In the genomic region with DNA sequence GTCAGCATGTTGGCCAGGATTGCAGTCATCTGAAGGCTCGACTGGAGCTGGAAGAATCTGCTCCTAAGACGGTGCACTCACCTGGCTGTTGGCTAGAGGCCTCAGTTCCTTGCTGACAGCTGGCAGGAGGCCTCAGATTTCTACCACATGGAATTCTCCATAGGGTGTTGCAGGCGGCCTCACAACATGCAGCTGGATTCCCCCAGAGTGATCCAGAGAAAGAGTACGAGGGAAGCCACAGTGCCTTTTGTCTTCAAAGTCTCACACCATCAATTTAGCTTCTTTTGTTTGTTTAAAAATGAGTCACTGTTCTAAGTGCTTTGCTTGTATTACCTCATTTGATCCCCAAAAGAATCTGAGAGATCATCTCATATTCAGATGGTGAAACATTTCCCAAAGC, we compare ENCODE assay signal across 1 cellular context.
A peak's percentile ranks its signal among the peaks of the same experiment; 100 is the strongest.
TF ChIP-seq lines count a peak whose summit lies in the region.

No MANE protein-coding gene starts in this region.

TF ChIP-seq in HEK293, 187 proteins besides CTCF, POLR2A, EP300 and RAD21 (continued from another document and continues in another):
- TF ChIP-seq, protein P1, sequence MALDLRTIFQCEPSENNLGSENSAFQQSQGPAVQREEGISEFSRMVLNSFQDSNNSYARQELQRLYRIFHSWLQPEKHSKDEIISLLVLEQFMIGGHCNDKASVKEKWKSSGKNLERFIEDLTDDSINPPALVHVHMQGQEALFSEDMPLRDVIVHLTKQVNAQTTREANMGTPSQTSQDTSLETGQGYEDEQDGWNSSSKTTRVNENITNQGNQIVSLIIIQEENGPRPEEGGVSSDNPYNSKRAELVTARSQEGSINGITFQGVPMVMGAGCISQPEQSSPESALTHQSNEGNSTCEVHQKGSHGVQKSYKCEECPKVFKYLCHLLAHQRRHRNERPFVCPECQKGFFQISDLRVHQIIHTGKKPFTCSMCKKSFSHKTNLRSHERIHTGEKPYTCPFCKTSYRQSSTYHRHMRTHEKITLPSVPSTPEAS (tag by site-specific recombination; IDR thresholded peaks at IDR 0.05) = no peak
- TF ChIP-seq ZNF214 (tag by site-specific recombination; IDR thresholded peaks at IDR 0.05; ENCODE audit: borderline replicate concordance) = no peak
- no peak for TF ChIP-seq ZNF175 (tag by site-specific recombination; IDR thresholded peaks at IDR 0.05)
- TF ChIP-seq, protein P2, sequence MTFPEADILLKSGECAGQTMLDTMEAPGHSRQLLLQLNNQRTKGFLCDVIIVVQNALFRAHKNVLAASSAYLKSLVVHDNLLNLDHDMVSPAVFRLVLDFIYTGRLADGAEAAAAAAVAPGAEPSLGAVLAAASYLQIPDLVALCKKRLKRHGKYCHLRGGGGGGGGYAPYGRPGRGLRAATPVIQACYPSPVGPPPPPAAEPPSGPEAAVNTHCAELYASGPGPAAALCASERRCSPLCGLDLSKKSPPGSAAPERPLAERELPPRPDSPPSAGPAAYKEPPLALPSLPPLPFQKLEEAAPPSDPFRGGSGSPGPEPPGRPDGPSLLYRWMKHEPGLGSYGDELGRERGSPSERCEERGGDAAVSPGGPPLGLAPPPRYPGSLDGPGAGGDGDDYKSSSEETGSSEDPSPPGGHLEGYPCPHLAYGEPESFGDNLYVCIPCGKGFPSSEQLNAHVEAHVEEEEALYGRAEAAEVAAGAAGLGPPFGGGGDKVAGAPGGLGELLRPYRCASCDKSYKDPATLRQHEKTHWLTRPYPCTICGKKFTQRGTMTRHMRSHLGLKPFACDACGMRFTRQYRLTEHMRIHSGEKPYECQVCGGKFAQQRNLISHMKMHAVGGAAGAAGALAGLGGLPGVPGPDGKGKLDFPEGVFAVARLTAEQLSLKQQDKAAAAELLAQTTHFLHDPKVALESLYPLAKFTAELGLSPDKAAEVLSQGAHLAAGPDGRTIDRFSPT (tag by site-specific recombination; IDR thresholded peaks at IDR 0.05) = no peak
- no peak for TF ChIP-seq ZNF548 (tag by site-specific recombination; IDR thresholded peaks at IDR 0.05)
- no peak for TF ChIP-seq ZFP37 (tag by site-specific recombination; IDR thresholded peaks at IDR 0.05)
- TF ChIP-seq, protein P3, sequence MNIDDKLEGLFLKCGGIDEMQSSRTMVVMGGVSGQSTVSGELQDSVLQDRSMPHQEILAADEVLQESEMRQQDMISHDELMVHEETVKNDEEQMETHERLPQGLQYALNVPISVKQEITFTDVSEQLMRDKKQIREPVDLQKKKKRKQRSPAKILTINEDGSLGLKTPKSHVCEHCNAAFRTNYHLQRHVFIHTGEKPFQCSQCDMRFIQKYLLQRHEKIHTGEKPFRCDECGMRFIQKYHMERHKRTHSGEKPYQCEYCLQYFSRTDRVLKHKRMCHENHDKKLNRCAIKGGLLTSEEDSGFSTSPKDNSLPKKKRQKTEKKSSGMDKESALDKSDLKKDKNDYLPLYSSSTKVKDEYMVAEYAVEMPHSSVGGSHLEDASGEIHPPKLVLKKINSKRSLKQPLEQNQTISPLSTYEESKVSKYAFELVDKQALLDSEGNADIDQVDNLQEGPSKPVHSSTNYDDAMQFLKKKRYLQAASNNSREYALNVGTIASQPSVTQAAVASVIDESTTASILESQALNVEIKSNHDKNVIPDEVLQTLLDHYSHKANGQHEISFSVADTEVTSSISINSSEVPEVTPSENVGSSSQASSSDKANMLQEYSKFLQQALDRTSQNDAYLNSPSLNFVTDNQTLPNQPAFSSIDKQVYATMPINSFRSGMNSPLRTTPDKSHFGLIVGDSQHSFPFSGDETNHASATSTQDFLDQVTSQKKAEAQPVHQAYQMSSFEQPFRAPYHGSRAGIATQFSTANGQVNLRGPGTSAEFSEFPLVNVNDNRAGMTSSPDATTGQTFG (tag by site-specific recombination; IDR thresholded peaks at IDR 0.05; ENCODE audit: borderline replicate concordance) = no peak
- TF ChIP-seq, protein P4, sequence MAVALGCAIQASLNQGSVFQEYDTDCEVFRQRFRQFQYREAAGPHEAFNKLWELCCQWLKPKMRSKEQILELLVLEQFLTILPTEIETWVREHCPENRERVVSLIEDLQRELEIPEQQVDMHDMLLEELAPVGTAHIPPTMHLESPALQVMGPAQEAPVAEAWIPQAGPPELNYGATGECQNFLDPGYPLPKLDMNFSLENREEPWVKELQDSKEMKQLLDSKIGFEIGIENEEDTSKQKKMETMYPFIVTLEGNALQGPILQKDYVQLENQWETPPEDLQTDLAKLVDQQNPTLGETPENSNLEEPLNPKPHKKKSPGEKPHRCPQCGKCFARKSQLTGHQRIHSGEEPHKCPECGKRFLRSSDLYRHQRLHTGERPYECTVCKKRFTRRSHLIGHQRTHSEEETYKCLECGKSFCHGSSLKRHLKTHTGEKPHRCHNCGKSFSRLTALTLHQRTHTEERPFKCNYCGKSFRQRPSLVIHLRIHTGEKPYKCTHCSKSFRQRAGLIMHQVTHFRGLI (tag by site-specific recombination; IDR thresholded peaks at IDR 0.05) = no peak
- TF ChIP-seq REPIN1 (tag by site-specific recombination; IDR thresholded peaks at IDR 0.05; ENCODE audit: low read depth) = no peak
- no peak for TF ChIP-seq MEIS1 (CRISPR knock-in tag; IDR thresholded peaks at IDR 0.05; ENCODE audit: borderline replicate concordance)
- no peak for TF ChIP-seq ZNF514 (tag by site-specific recombination; IDR thresholded peaks at IDR 0.05)
- TF ChIP-seq, protein P5, sequence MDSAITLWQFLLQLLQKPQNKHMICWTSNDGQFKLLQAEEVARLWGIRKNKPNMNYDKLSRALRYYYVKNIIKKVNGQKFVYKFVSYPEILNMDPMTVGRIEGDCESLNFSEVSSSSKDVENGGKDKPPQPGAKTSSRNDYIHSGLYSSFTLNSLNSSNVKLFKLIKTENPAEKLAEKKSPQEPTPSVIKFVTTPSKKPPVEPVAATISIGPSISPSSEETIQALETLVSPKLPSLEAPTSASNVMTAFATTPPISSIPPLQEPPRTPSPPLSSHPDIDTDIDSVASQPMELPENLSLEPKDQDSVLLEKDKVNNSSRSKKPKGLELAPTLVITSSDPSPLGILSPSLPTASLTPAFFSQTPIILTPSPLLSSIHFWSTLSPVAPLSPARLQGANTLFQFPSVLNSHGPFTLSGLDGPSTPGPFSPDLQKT (IDR thresholded peaks at IDR 0.05; ENCODE audit: borderline replicate concordance, low read depth, low read length) = no peak
- TF ChIP-seq, protein P6, sequence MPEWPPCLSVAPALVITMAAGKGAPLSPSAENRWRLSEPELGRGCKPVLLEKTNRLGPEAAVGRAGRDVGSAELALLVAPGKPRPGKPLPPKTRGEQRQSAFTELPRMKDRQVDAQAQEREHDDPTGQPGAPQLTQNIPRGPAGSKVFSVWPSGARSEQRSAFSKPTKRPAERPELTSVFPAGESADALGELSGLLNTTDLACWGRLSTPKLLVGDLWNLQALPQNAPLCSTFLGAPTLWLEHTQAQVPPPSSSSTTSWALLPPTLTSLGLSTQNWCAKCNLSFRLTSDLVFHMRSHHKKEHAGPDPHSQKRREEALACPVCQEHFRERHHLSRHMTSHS (tag by site-specific recombination; IDR thresholded peaks at IDR 0.05) = no peak
- TF ChIP-seq ZNF544 (tag by site-specific recombination; IDR thresholded peaks at IDR 0.05) = no peak
- no peak for TF ChIP-seq ZNF529 (tag by site-specific recombination; IDR thresholded peaks at IDR 0.05; ENCODE audit: insufficient replicate concordance)
- no peak for TF ChIP-seq ZNF266 (tag by site-specific recombination; IDR thresholded peaks at IDR 0.05; ENCODE audit: low read depth)
- no peak for TF ChIP-seq ZNF146 (tag by site-specific recombination; IDR thresholded peaks at IDR 0.05)
- peak; percentile 76 for TF ChIP-seq ZNF366 (tag by site-specific recombination; conservative IDR thresholded peaks at IDR 0.05)
- TF ChIP-seq KLF8 (tag by site-specific recombination; IDR thresholded peaks at IDR 0.05) = no peak
- no peak for TF ChIP-seq ZNF404 (tag by site-specific recombination; IDR thresholded peaks at IDR 0.05)
- no peak for TF ChIP-seq WT1 (tag by site-specific recombination; IDR thresholded peaks at IDR 0.05)
- TF ChIP-seq ZNF302 (tag by site-specific recombination; IDR thresholded peaks at IDR 0.05; ENCODE audit: low read depth) = no peak
- TF ChIP-seq ZNF654 (tag by site-specific recombination; IDR thresholded peaks at IDR 0.05; ENCODE audit: low read depth) = no peak
- TF ChIP-seq ZBTB21 (tag by site-specific recombination; IDR thresholded peaks at IDR 0.05) = peak; percentile 53; the same call in 1 of the 2 replicates
- no peak for TF ChIP-seq ZNF138 (tag by site-specific recombination; IDR thresholded peaks at IDR 0.05; ENCODE audit: borderline replicate concordance)
- no peak for TF ChIP-seq KLF9 (tag by site-specific recombination; IDR thresholded peaks at IDR 0.05; ENCODE audit: low read depth)
- no peak for TF ChIP-seq ZNF37A (tag by site-specific recombination; IDR thresholded peaks at IDR 0.05)
- no peak for TF ChIP-seq ZNF623 (tag by site-specific recombination; IDR thresholded peaks at IDR 0.05)
- TF ChIP-seq ZBTB48 (tag by site-specific recombination; IDR thresholded peaks at IDR 0.05) = no peak
- no peak for TF ChIP-seq ZNF202 (tag by site-specific recombination; IDR thresholded peaks at IDR 0.05; ENCODE audit: borderline replicate concordance)
- no peak for TF ChIP-seq GFI1B (tag by site-specific recombination; IDR thresholded peaks at IDR 0.05)
- TF ChIP-seq ZNF624 (tag by site-specific recombination; IDR thresholded peaks at IDR 0.05) = no peak
- no peak for TF ChIP-seq ZNF600 (tag by site-specific recombination; IDR thresholded peaks at IDR 0.05)
- TF ChIP-seq, protein P7, sequence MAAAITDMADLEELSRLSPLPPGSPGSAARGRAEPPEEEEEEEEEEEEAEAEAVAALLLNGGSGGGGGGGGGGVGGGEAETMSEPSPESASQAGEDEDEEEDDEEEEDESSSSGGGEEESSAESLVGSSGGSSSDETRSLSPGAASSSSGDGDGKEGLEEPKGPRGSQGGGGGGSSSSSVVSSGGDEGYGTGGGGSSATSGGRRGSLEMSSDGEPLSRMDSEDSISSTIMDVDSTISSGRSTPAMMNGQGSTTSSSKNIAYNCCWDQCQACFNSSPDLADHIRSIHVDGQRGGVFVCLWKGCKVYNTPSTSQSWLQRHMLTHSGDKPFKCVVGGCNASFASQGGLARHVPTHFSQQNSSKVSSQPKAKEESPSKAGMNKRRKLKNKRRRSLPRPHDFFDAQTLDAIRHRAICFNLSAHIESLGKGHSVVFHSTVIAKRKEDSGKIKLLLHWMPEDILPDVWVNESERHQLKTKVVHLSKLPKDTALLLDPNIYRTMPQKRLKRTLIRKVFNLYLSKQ (tag by site-specific recombination; IDR thresholded peaks at IDR 0.05; ENCODE audit: borderline replicate concordance) = no peak
- no peak for TF ChIP-seq ZNF2 (tag by site-specific recombination; IDR thresholded peaks at IDR 0.05)
- TF ChIP-seq ZNF830 (tag by site-specific recombination; IDR thresholded peaks at IDR 0.05; ENCODE audit: low read depth) = no peak
- TF ChIP-seq, protein P8, sequence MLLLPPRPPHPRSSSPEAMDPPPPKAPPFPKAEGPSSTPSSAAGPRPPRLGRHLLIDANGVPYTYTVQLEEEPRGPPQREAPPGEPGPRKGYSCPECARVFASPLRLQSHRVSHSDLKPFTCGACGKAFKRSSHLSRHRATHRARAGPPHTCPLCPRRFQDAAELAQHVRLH (tag by site-specific recombination; IDR thresholded peaks at IDR 0.05) = no peak
- TF ChIP-seq ZNF501 (tag by site-specific recombination; IDR thresholded peaks at IDR 0.05) = no peak
- TF ChIP-seq ZNF791 (tag by site-specific recombination; IDR thresholded peaks at IDR 0.05) = 0 out of 2 replicates have a peak, but pooled peaks have one; percentile 6
- no peak for TF ChIP-seq ZBTB8A (tag by site-specific recombination; IDR thresholded peaks at IDR 0.05)
- TF ChIP-seq, protein P9, sequence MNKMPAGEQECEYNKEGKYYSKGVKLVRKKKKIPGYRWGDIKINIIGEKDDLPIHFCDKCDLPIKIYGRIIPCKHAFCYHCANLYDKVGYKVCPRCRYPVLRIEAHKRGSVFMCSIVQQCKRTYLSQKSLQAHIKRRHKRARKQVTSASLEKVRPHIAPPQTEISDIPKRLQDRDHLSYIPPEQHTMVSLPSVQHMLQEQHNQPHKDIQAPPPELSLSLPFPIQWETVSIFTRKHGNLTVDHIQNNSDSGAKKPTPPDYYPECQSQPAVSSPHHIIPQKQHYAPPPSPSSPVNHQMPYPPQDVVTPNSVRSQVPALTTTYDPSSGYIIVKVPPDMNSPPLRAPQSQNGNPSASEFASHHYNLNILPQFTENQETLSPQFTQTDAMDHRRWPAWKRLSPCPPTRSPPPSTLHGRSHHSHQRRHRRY (tag by site-specific recombination; IDR thresholded peaks at IDR 0.05) = no peak
- TF ChIP-seq, protein P10, sequence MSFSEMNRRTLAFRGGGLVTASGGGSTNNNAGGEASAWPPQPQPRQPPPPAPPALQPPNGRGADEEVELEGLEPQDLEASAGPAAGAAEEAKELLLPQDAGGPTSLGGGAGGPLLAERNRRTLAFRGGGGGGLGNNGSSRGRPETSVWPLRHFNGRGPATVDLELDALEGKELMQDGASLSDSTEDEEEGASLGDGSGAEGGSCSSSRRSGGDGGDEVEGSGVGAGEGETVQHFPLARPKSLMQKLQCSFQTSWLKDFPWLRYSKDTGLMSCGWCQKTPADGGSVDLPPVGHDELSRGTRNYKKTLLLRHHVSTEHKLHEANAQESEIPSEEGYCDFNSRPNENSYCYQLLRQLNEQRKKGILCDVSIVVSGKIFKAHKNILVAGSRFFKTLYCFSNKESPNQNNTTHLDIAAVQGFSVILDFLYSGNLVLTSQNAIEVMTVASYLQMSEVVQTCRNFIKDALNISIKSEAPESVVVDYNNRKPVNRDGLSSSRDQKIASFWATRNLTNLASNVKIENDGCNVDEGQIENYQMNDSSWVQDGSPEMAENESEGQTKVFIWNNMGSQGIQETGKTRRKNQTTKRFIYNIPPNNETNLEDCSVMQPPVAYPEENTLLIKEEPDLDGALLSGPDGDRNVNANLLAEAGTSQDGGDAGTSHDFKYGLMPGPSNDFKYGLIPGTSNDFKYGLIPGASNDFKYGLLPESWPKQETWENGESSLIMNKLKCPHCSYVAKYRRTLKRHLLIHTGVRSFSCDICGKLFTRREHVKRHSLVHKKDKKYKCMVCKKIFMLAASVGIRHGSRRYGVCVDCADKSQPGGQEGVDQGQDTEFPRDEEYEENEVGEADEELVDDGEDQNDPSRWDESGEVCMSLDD (tag by site-specific recombination; IDR thresholded peaks at IDR 0.05) = no peak
- no peak for TF ChIP-seq ZNF391 (tag by site-specific recombination; IDR thresholded peaks at IDR 0.05; ENCODE audit: borderline replicate concordance, low read depth)
- TF ChIP-seq YY2 (tag by site-specific recombination; IDR thresholded peaks at IDR 0.05) = no peak
- TF ChIP-seq GLI2 (tag by site-specific recombination; IDR thresholded peaks at IDR 0.05; ENCODE audit: borderline replicate concordance, low read depth) = no peak
- TF ChIP-seq ZNF561 (tag by site-specific recombination; IDR thresholded peaks at IDR 0.05; ENCODE audit: borderline replicate concordance) = no peak
- no peak for TF ChIP-seq ZFP69B (tag by site-specific recombination; IDR thresholded peaks at IDR 0.05)
